1 cellular context compared by ENCODE assay signal in genomic region chr5:87361031-87361443, GRCh38.
TF ChIP-seq lines count a peak whose summit lies in the region.

No MANE protein-coding gene starts in this region.

TF ChIP-seq in K562, 482 proteins besides CTCF, POLR2A, EP300 and RAD21 (continued from another document):
- TF ChIP-seq STAT6 (CRISPR knock-in tag; IDR thresholded peaks at IDR 0.05) (no peak), ATF6 (CRISPR knock-in tag; IDR thresholded peaks at IDR 0.05) (no peak), NRF1 (conservative IDR thresholded peaks at IDR 0.05 in 1 of 2, IDR thresholded peaks at IDR 0.05 in 1 of 2) (no peak), MBD2 (IDR thresholded peaks at IDR 0.05; ENCODE audit: borderline replicate concordance, low read depth) (no peak), KLF13 (tag; IDR thresholded peaks at IDR 0.05; ENCODE audit: borderline replicate concordance, low read depth) (no peak), HSF4 (CRISPR knock-in tag; IDR thresholded peaks at IDR 0.05; ENCODE audit: borderline replicate concordance) (no peak), ZNF174 (CRISPR knock-in tag; IDR thresholded peaks at IDR 0.05) (no peak), ZNF263 (CRISPR knock-in tag; IDR thresholded peaks at IDR 0.05; ENCODE audit: borderline replicate concordance) (no peak), PRMT5 (CRISPR knock-in tag; IDR thresholded peaks at IDR 0.05) (no peak), CEBPG (CRISPR knock-in tag; IDR thresholded peaks at IDR 0.05) (peak; percentile 34; the same call in 1 of the 2 replicates), CEBPG (tag; conservative IDR thresholded peaks at IDR 0.05 in 1 of 2, IDR thresholded peaks at IDR 0.05 in 1 of 2) (peak; percentile 77 to 84), RB1 (IDR thresholded peaks at IDR 0.05; ENCODE audit: low read depth) (no peak), ATF3 (IDR thresholded peaks at IDR 0.05) (peak; percentile 59), ATF3 (CRISPR knock-in tag; conservative IDR thresholded peaks at IDR 0.05) (no peak), ARHGAP35 (IDR thresholded peaks at IDR 0.05; ENCODE audit: partially characterized antibody) (no peak), ZNF586 (CRISPR knock-in tag; conservative IDR thresholded peaks at IDR 0.05) (no peak), NCOA6 (IDR thresholded peaks at IDR 0.05) (no peak), PRPF4 (IDR thresholded peaks at IDR 0.05; ENCODE audit: insufficient read depth, low read depth, low read length, poor library complexity, severe bottlenecking) (no peak), MEF2D (tag; conservative IDR thresholded peaks at IDR 0.05; ENCODE audit: low read depth) (no peak), MECOM (CRISPR knock-in tag; IDR thresholded peaks at IDR 0.05) (no peak), FOXJ3 (CRISPR knock-in tag; IDR thresholded peaks at IDR 0.05) (no peak), BCLAF1 (IDR thresholded peaks at IDR 0.05; ENCODE audit: borderline replicate concordance in 1 of 2, control insufficient read depth in 1 of 2, low read depth in 2 of 2, low read length in 1 of 2) (no peak), BRD4 (IDR thresholded peaks at IDR 0.05) (no peak), SP1 (CRISPR knock-in tag; IDR thresholded peaks at IDR 0.05) (no peak), MLLT1 (IDR thresholded peaks at IDR 0.05) (no peak), SMAD1 (IDR thresholded peaks at IDR 0.05; ENCODE audit: low read depth, low read length, partially characterized antibody) (no peak), SP2 (IDR thresholded peaks at IDR 0.05; ENCODE audit: extremely low read depth, low read depth, low read length, poor library complexity, severe bottlenecking) (no peak), ZBTB40 (IDR thresholded peaks at IDR 0.05) (peak; percentile 78), ZBTB40 (CRISPR knock-in tag; IDR thresholded peaks at IDR 0.05) (no peak), KDM2B (CRISPR knock-in tag; IDR thresholded peaks at IDR 0.05) (no peak), CHAMP1 (IDR thresholded peaks at IDR 0.05) (no peak), FOXO4 (CRISPR knock-in tag; IDR thresholded peaks at IDR 0.05) (no peak)
